In the genomic region with DNA sequence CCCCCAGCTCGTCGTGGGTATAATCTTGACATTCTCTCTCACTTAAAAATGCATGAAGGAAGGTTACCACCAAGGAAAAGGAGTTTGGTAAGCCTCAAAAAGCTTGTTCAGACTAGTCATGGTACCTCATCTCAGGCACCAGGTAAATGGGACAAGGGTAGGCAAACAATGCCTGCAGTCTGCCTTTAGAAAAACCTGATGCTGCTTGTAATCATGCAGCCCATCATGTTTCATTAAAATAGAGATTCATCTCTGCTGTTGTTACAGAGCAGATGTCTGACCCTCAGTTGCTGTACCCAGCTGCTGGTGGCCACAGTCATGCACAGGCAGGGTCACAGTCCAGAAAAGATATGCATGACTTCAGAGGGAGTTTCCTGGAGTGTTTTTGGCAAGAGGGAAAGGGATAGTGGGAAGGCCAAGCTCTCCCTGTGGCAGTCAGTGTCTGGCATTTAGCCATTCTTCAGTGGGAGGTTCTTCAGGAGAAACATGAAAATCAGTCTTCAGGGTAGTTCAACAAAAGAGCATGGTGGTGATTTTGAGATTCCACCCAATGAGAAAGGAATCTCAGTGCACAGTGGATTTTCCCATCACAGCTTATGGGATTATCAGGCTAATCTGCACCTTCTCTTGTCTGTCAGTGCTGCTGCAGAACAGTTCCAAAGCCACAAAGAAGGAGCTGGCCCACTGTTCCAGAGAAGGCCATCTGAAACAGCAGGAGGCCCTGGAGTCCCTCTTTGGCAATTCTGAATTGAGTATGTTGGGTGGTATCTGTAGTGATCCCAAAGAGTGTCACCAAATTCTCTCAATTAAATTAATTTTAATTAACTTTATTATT, we compare ENCODE assay signal across 12 cellular contexts.
A peak's percentile ranks its signal among the peaks of the same experiment; 100 is the strongest.
DNase-seq lines count a peak whose midpoint lies in the region; FAIRE-seq and TF ChIP-seq lines count a peak whose summit lies in the region.
"Had no signal": no experiment of that assay in that cellular context is flagged by ENCODE, and none has a peak within 500 bp of the region (broad histone marks: within the 10 kb centered on the region; RNA-seq: fewer than 3 reads in every experiment).

No MANE protein-coding gene starts in this region.

- in situ Hi-C loops in astrocyte of the cerebellum (cut with HindIII; ENCODE audit: low sequenced_read_pairs) = no loop called here

- peak overlapping the region; percentile 73 for H3K27ac Mint-ChIP-seq in glutamatergic neuron (ENCODE audit: unreplicated experiment)
- no peak overlapping the region for H3K27ac Mint-ChIP-seq in endodermal cell
- H3K27ac Mint-ChIP-seq in progenitor cell of endocrine pancreas = no peak overlapping the region
- H3K27ac Mint-ChIP-seq: activated B cell treated with CpG ODN at 0.5 μM for 24 hours; activated naive CD8-positive, alpha-beta T cell treated with anti-CD3 and anti-CD28 coated beads, Interleukin-2, amount 10 ng/mL, durations not matched to agents 7 days and 5 days; immature natural killer cell; stimulated activated naive CD8-positive, alpha-beta T cell treated with anti-CD3 and anti-CD28 coated beads, Interleukin-15, Interleukin-2, amounts not matched to agents 100 ng/mL and 50 ng/mL, for 24 hours had no signal

- H3K4me1 Mint-ChIP-seq in glutamatergic neuron (ENCODE audit: low read depth, unreplicated experiment) = peaks cover 38% of the 10 kb centered on the region
- H3K4me1 Mint-ChIP-seq in endodermal cell = peaks cover 9% of the 10 kb centered on the region
- H3K4me1 Mint-ChIP-seq in progenitor cell of endocrine pancreas (ENCODE audit: low read depth) = no peaks in the 10 kb centered on the region
- H3K4me1 Mint-ChIP-seq: activated B cell treated with CpG ODN at 0.5 μM for 24 hours; activated naive CD8-positive, alpha-beta T cell treated with anti-CD3 and anti-CD28 coated beads, Interleukin-2, amount 10 ng/mL, durations not matched to agents 7 days and 5 days; immature natural killer cell had no signal

- no peak for TF ChIP-seq POLR2A in spleen (IDR thresholded peaks at IDR 0.05)

- DNase-seq in HCEC 1CT = peak; percentile 82
- DNase-seq in astrocyte of the cerebellum (ENCODE audit: low read depth) = peak; percentile 75
- no peak for DNase-seq in glutamatergic neuron
- no peak for DNase-seq in spleen
- no peak for DNase-seq in effector memory CD4-positive, alpha-beta T cell
- no peak for DNase-seq in frontal cortex (ENCODE audit: low spot score in 2 of 2)
- DNase-seq in endodermal cell = no peak
- no peak for DNase-seq in progenitor cell of endocrine pancreas (ENCODE audit: low spot score, unreplicated experiment)
- DNase-seq: activated B cell treated with CpG ODN at 0.5 μM for 24 hours; activated naive CD8-positive, alpha-beta T cell treated with anti-CD3 and anti-CD28 coated beads, Interleukin-2, amount 10 ng/mL, durations not matched to agents 7 days and 5 days; immature natural killer cell had no signal

- H3K27me3 ChIP-seq in spleen (replicated peaks in 1 of 7) (peaks cover 0 to 3% (median 0%) of the 10 kb centered on the region in 7 donors), endodermal cell (ENCODE audit: control insufficient read depth, insufficient read depth, low read length, poor library complexity, severe bottlenecking) (no peaks in the 10 kb centered on the region)
- no peaks in the 10 kb centered on the region for H3K27me3 ChIP-seq in effector memory CD4-positive, alpha-beta T cell (replicated peaks; ENCODE audit: control insufficient read depth, insufficient read depth, low read length, poor library complexity, severe bottlenecking)

- WGBS in spleen, 5 donors = 37 to 63% (median 56%) methylated on average over 2 of the region's 2 CpGs
- WGBS in endodermal cell (ENCODE audit: insufficient coverage in 1 of 2, insufficient read length in 1 of 2), 2 experiments = 94 to 100% methylated on average over 1 to 2 of the region's 2 CpGs

- H3K27me3 Mint-ChIP-seq in glutamatergic neuron (ENCODE audit: unreplicated experiment) (peaks cover 5% of the 10 kb centered on the region), endodermal cell (ENCODE audit: insufficient read depth) (peaks cover 2% of the 10 kb centered on the region), progenitor cell of endocrine pancreas (peaks cover 3% of the 10 kb centered on the region)
- H3K27me3 Mint-ChIP-seq: activated naive CD8-positive, alpha-beta T cell treated with anti-CD3 and anti-CD28 coated beads, Interleukin-2, amount 10 ng/mL, durations not matched to agents 7 days and 5 days had no signal

- H3K4me3 Mint-ChIP-seq in glutamatergic neuron (ENCODE audit: unreplicated experiment) = peak overlapping the region; percentile 47
- no peak overlapping the region for H3K4me3 Mint-ChIP-seq in endodermal cell
- H3K4me3 Mint-ChIP-seq in progenitor cell of endocrine pancreas (ENCODE audit: low read depth) = no peak overlapping the region
- H3K4me3 Mint-ChIP-seq: activated B cell treated with CpG ODN at 0.5 μM for 24 hours; activated naive CD8-positive, alpha-beta T cell treated with anti-CD3 and anti-CD28 coated beads, Interleukin-2, amount 10 ng/mL, durations not matched to agents 7 days and 5 days; immature natural killer cell; stimulated activated naive CD8-positive, alpha-beta T cell treated with anti-CD3 and anti-CD28 coated beads, Interleukin-15, Interleukin-2, amounts not matched to agents 100 ng/mL and 50 ng/mL, for 24 hours had no signal

- H3K4me1 ChIP-seq in spleen = peaks cover 0 to 5% (median 0%) of the 10 kb centered on the region in 6 donors
- no peaks in the 10 kb centered on the region for H3K4me1 ChIP-seq in effector memory CD4-positive, alpha-beta T cell (ENCODE audit: control insufficient read depth, insufficient read depth, low read length, poor library complexity, severe bottlenecking)
- peaks cover 19% of the 10 kb centered on the region for H3K4me1 ChIP-seq in endodermal cell (ENCODE audit: control insufficient read depth, insufficient read depth, low read length)

- TF ChIP-seq CTCF in astrocyte of the cerebellum (IDR thresholded peaks at IDR 0.05; ENCODE audit: low read depth, low read length, missing control alignments) (no peak), glutamatergic neuron (IDR thresholded peaks at IDR 0.05; ENCODE audit: partially characterized antibody, unreplicated experiment) (no peak), spleen (IDR thresholded peaks at IDR 0.05 in 8 of 11, conservative IDR thresholded peaks at IDR 0.05 in 3 of 11) (no peak), endodermal cell (conservative IDR thresholded peaks at IDR 0.05) (no peak), progenitor cell of endocrine pancreas (IDR thresholded peaks at IDR 0.05; ENCODE audit: unreplicated experiment) (no peak)

- peaks cover 14% of the 10 kb centered on the region for H3K9me3 Mint-ChIP-seq in glutamatergic neuron (ENCODE audit: unreplicated experiment)
- no peaks in the 10 kb centered on the region for H3K9me3 Mint-ChIP-seq in endodermal cell
- H3K9me3 Mint-ChIP-seq in progenitor cell of endocrine pancreas (ENCODE audit: low read depth) = no peaks in the 10 kb centered on the region
- H3K9me3 Mint-ChIP-seq: activated B cell treated with CpG ODN at 0.5 μM for 24 hours; activated naive CD8-positive, alpha-beta T cell treated with anti-CD3 and anti-CD28 coated beads, Interleukin-2, amount 10 ng/mL, durations not matched to agents 7 days and 5 days; immature natural killer cell; stimulated activated naive CD8-positive, alpha-beta T cell treated with anti-CD3 and anti-CD28 coated beads, Interleukin-15, Interleukin-2, amounts not matched to agents 100 ng/mL and 50 ng/mL, for 24 hours had no signal

- intact Hi-C loops in spleen (cut with DNase I; ENCODE audit: low total_unique reads) = no loop called here

- H3K9ac ChIP-seq in endodermal cell (ENCODE audit: extremely low read depth, low read length, poor library complexity, severe bottlenecking) = no peak overlapping the region

- H3K9me3 ChIP-seq in spleen (no peaks in the 10 kb centered on the region), endodermal cell (ENCODE audit: control insufficient read depth, low read length) (no peaks in the 10 kb centered on the region)
- no peaks in the 10 kb centered on the region for H3K9me3 ChIP-seq in effector memory CD4-positive, alpha-beta T cell (ENCODE audit: control insufficient read depth, low read length)

- H3K4me3 ChIP-seq in astrocyte of the cerebellum (ENCODE audit: low read depth, low read length) (no peak overlapping the region), spleen (no peak overlapping the region), endodermal cell (ENCODE audit: low read length) (no peak overlapping the region)
- no peak overlapping the region for H3K4me3 ChIP-seq in effector memory CD4-positive, alpha-beta T cell (ENCODE audit: insufficient read depth, low read depth, low read length, poor library complexity, severe bottlenecking)

- H3K27ac ChIP-seq in spleen = peak overlapping the region in 5 of 8 donors; percentile 29 to 54 (median 32)
- no peak overlapping the region for H3K27ac ChIP-seq in effector memory CD4-positive, alpha-beta T cell (ENCODE audit: insufficient read depth, low read length, poor library complexity, severe bottlenecking)
- H3K27ac ChIP-seq in endodermal cell (ENCODE audit: low read depth, low read length) = no peak overlapping the region

- FAIRE-seq in frontal cortex (lab: Jason Lieb, UNC) = no peak

- H3K36me3 ChIP-seq in spleen (no peaks in the 10 kb centered on the region), endodermal cell (ENCODE audit: control insufficient read depth, insufficient read depth, low read length) (no peaks in the 10 kb centered on the region)
- H3K36me3 ChIP-seq in effector memory CD4-positive, alpha-beta T cell (ENCODE audit: control insufficient read depth, insufficient read depth, low read length) = no peaks in the 10 kb centered on the region

- H3K36me3 Mint-ChIP-seq in glutamatergic neuron (ENCODE audit: unreplicated experiment) (no peaks in the 10 kb centered on the region), endodermal cell (ENCODE audit: low read depth) (no peaks in the 10 kb centered on the region), progenitor cell of endocrine pancreas (ENCODE audit: insufficient read depth) (no peaks in the 10 kb centered on the region)
- H3K36me3 Mint-ChIP-seq: activated naive CD8-positive, alpha-beta T cell treated with anti-CD3 and anti-CD28 coated beads, Interleukin-2, amount 10 ng/mL, durations not matched to agents 7 days and 5 days; immature natural killer cell had no signal

Comparison
In these comparisons a context has a peak if more than half of its experiments do, and no peak if none do; other contexts are left out.
1. DNase-seq: peak in HCEC 1CT (single experiment) and astrocyte of the cerebellum (single experiment); none in glutamatergic neuron (single experiment), spleen (single experiment), effector memory CD4-positive, alpha-beta T cell (0 of 3), frontal cortex (0 of 2), endodermal cell (single experiment) and progenitor cell of endocrine pancreas (single experiment).
2. H3K27ac ChIP-seq: peak in spleen (5 of 8); none in effector memory CD4-positive, alpha-beta T cell (single experiment) and endodermal cell (single experiment).